ENCODE assay signal across 8 cellular contexts in genomic region chr1:16988210-16988609, GRCh38. TPM values are rescaled to one million over a fixed set of nuclear protein-coding genes. Genes with fewer than 3 reads are reported as not detected.
"Had no signal": no experiment of that assay in that cellular context is flagged by ENCODE, and none has a peak within 500 bp of the region (broad histone marks: within the 10 kb centered on the region; RNA-seq: fewer than 3 reads in every experiment).

No MANE protein-coding gene starts in this region.

- DNase-seq: GOT3, KBM-7 had no signal

- H3K9ac ChIP-seq: KMS-11 had no signal

- H3K4me3 ChIP-seq: HAP-1 had no signal

- H3K4me1 ChIP-seq: HAP-1 had no signal

- H3K4me2 ChIP-seq: KMS-11 had no signal

- H3K27ac ChIP-seq: HL-60, KMS-11 had no signal

- H3K9me3 ChIP-seq: HAP-1 had no signal

- FAIRE-seq: H54 had no signal

- ATAC-seq: HCT116 had no signal

RNA-seq across cellular contexts. Expression of gene MFAP2, which starts 7.8 kb away (rescaled TPM):
- total RNA-seq: HT1080 had no signal
